ENCODE assay signal across 1 cellular context in the genomic region with DNA sequence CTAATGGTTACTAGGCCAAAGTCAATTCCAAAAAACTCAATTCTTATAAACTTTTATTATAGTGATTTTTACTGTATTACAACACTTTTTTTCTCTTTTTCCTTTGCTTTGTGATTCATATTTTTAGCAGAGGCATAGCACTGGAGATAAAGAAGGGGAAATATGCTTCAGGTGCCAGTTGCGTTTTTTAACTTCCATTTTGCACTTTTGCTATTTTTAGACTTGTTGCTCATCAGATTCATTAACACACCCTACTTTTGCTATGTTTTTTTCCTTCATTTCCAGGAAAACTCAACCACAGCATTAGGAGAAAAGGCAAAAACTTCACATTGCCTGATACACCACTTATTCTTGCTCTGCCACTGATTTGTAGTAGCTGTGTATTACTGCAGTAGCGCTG.
TF ChIP-seq lines count a peak whose summit lies in the region.

No MANE protein-coding gene starts in this region.

TF ChIP-seq in K562, 482 proteins besides CTCF, POLR2A, EP300 and RAD21 (continued from another document):
- TF ChIP-seq HOMEZ (CRISPR knock-in tag; IDR thresholded peaks at IDR 0.05) = no peak
- no peak for TF ChIP-seq PRPF4 (IDR thresholded peaks at IDR 0.05; ENCODE audit: insufficient read depth, low read depth, low read length, poor library complexity, severe bottlenecking)
- peak; percentile 71; the same call in 1 of the 2 replicates for TF ChIP-seq MEF2A (IDR thresholded peaks at IDR 0.05; ENCODE audit: control insufficient read depth, low read depth, low read length)
- TF ChIP-seq ETV1 (tag; conservative IDR thresholded peaks at IDR 0.05; ENCODE audit: low read depth) = no peak
- TF ChIP-seq HDAC1 (IDR thresholded peaks at IDR 0.05) = 0 out of 4 replicates have a peak, but pooled peaks of 1 of the 2 experiments have one; percentile 16
- no peak for TF ChIP-seq ZNF12 (CRISPR knock-in tag; IDR thresholded peaks at IDR 0.05)
- no peak for TF ChIP-seq ZNF212 (CRISPR knock-in tag; IDR thresholded peaks at IDR 0.05)
- TF ChIP-seq ZMIZ1 (IDR thresholded peaks at IDR 0.05; ENCODE audit: low read depth in 2 of 2, low read length in 2 of 2) = no peak
- peak; percentile 12 to 39; a peak in 2 of 4 replicates for TF ChIP-seq KDM1A (IDR thresholded peaks at IDR 0.05)
- no peak for TF ChIP-seq MCM7 (IDR thresholded peaks at IDR 0.05)
- TF ChIP-seq ARID1B (IDR thresholded peaks at IDR 0.05) = 0 out of 2 replicates have a peak, but pooled peaks have one; percentile 8
- TF ChIP-seq ZBED1 (IDR thresholded peaks at IDR 0.05) = no peak
- no peak for TF ChIP-seq BRF1 (IDR thresholded peaks at IDR 0.05; ENCODE audit: borderline replicate concordance, extremely low read depth, insufficient read length)
- no peak for TF ChIP-seq ZNF584 (CRISPR knock-in tag; IDR thresholded peaks at IDR 0.05; ENCODE audit: low read depth)
